Comparison of ENCODE assay signal across 10 cellular contexts in the genomic region with DNA sequence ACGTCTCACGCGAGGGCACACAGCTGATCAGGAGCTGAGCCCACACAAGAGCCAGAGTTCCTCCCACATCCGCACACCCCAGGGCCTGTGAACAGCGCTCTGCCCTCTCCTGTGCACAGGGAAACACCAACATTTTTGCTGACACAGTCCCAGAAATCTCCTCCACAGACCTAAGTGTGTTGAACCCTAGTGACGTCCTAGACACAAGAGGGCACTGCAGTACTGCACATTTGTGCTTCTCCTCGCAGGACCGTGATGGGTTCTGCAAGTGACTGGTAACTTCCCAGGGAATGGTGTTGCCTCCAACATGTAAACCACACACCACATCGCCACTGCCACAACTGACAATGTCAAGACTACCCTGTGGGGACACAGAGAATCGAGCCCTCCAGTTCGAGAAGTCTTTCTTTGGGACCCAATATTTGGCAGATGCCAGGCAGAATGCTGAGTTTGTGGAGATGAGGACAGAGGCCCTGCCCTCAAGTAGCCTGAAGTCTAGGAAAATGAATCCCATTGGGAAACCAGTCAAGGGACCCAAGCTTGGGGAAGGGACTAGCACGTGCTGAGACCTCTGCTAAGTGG.
DNase-seq lines count a peak whose midpoint lies in the region; ATAC-seq and TF ChIP-seq lines count a peak whose summit lies in the region.
"Had no signal": no experiment of that assay in that cellular context is flagged by ENCODE, and none has a peak within 500 bp of the region (broad histone marks: within the 10 kb centered on the region; RNA-seq: fewer than 3 reads in every experiment).

No MANE protein-coding gene starts in this region.

- peaks cover 8% of the 10 kb centered on the region for H3K27me3 ChIP-seq in hepatocyte
- H3K27me3 ChIP-seq: esophagus squamous epithelium, neutrophil had no signal

- 65% methylated on average over 12 of the region's 12 CpGs for WGBS in hepatocyte (ENCODE audit: low lambda C conversion rate, missing lambda C conversion rate)

- H3K79me2 ChIP-seq in hepatocyte = no peaks in the 10 kb centered on the region

- no peaks in the 10 kb centered on the region for H3K9me2 ChIP-seq in hepatocyte (replicated peaks; ENCODE audit: insufficient read depth)

- TF ChIP-seq CTCF in hepatocyte (IDR thresholded peaks at IDR 0.05; ENCODE audit: poor library complexity) = peak; percentile 62

- no peak overlapping the region for H3K27ac ChIP-seq in hepatocyte
- H3K27ac ChIP-seq: esophagus squamous epithelium, neutrophil had no signal

- H3K36me3 ChIP-seq in hepatocyte (replicated peaks; ENCODE audit: insufficient read depth, low read depth) = no peaks in the 10 kb centered on the region
- H3K36me3 ChIP-seq: esophagus squamous epithelium, neutrophil had no signal

- no peak overlapping the region for H2AFZ ChIP-seq in hepatocyte

- DNase-seq in Ammon's horn (ENCODE audit: low spot score) (peak; percentile 71), NCI-H526 (lab: John Stamatoyannopoulos, UW) (peak; percentile 70 to 86), hepatocyte (ENCODE audit: low spot score) (peak; percentile 68), NCI-H524 treated with DMSO at 0.1 percent for 48 hours (lab: John Stamatoyannopoulos, UW) (no peak), HCEC 1CT (no peak), NOMO-1 treated with DMSO at 0.1 percent for 48 hours (lab: John Stamatoyannopoulos, UW; ENCODE audit: unreplicated experiment) (no peak)
- no peak for DNase-seq in stimulated activated CD4-positive, alpha-beta T cell treated with anti-CD3 and anti-CD28 coated beads, Interleukin-4, amount 100 ng/mL, for 4 hours
- DNase-seq: esophagus squamous epithelium had no signal

- H3K4me3 ChIP-seq in hepatocyte = no peak overlapping the region
- H3K4me3 ChIP-seq: esophagus squamous epithelium had no signal

- no peaks in the 10 kb centered on the region for H4K20me1 ChIP-seq in hepatocyte (ENCODE audit: insufficient read depth, poor library complexity, severe bottlenecking)

- ATAC-seq in GM19043 (IDR thresholded peaks at IDR 0.05; ENCODE audit: low read depth, unreplicated experiment) = peak; percentile 47

- H3K9me3 ChIP-seq in hepatocyte (ENCODE audit: low read depth) = no peaks in the 10 kb centered on the region
- H3K9me3 ChIP-seq: esophagus squamous epithelium, neutrophil had no signal

- no peaks in the 10 kb centered on the region for H3K4me1 ChIP-seq in hepatocyte (ENCODE audit: insufficient read depth)
- H3K4me1 ChIP-seq: esophagus squamous epithelium had no signal

- no peak overlapping the region for H3K4me2 ChIP-seq in hepatocyte

Comparison
In these comparisons a context has a peak if more than half of its experiments do, and no peak if none do; other contexts are left out.
1. DNase-seq: peak in Ammon's horn (single experiment), NCI-H526 (2 of 2) and hepatocyte (single experiment); none in stimulated activated CD4-positive, alpha-beta T cell treated with anti-CD3 and anti-CD28 coated beads, Interleukin-4, amount 100 ng/mL, for 4 hours (0 of 2), NCI-H524 treated with DMSO at 0.1 percent for 48 hours (single experiment), HCEC 1CT (single experiment) and NOMO-1 treated with DMSO at 0.1 percent for 48 hours (single experiment).